Comparison of ENCODE assay signal across 11 cellular contexts in genomic region chr4:107147864-107148263, GRCh38.
A peak's percentile ranks its signal among the peaks of the same experiment; 100 is the strongest.
DNase-seq lines count a peak whose midpoint lies in the region; ATAC-seq and TF ChIP-seq lines count a peak whose summit lies in the region.
"Had no signal": no experiment of that assay in that cellular context is flagged by ENCODE, and none has a peak within 500 bp of the region (broad histone marks: within the 10 kb centered on the region; RNA-seq: fewer than 3 reads in every experiment).

No MANE protein-coding gene starts in this region.

- DNase-seq in DND-41 (no peak), SHP77 (lab: John Stamatoyannopoulos, UW) (peak; percentile 7), GM23248 (no peak)
- DNase-seq in central memory CD4-positive, alpha-beta T cell = peak; percentile 38
- DNase-seq: C1 segment of cervical spinal cord; CD4-positive, alpha-beta T cell; COR-L47 had no signal

- H3K4me1 ChIP-seq in DND-41 (ENCODE audit: insufficient read depth, low read length) (no peaks in the 10 kb centered on the region), GM23248 (ENCODE audit: insufficient read depth) (no peaks in the 10 kb centered on the region)

- H3K9ac ChIP-seq in DND-41 (ENCODE audit: low read depth, low read length) (no peak overlapping the region), GM23248 (no peak overlapping the region)
- H3K9ac ChIP-seq: KMS-11 had no signal

- H3K27me3 ChIP-seq in DND-41 (ENCODE audit: insufficient read depth, low read length, poor library complexity) (no peaks in the 10 kb centered on the region), GM23248 (replicated peaks; ENCODE audit: insufficient read depth) (no peaks in the 10 kb centered on the region)

- H3K4me2 ChIP-seq in DND-41 (ENCODE audit: insufficient read depth, low read length) (no peak overlapping the region), GM23248 (ENCODE audit: unreplicated experiment) (no peak overlapping the region)
- H3K4me2 ChIP-seq: KMS-11 had no signal

- H4K20me1 ChIP-seq in DND-41 (ENCODE audit: insufficient read depth, low read length) = no peaks in the 10 kb centered on the region
- no peaks in the 10 kb centered on the region for H4K20me1 ChIP-seq in GM23248 (ENCODE audit: insufficient read depth)

- no peak overlapping the region for H3K27ac ChIP-seq in DND-41 (ENCODE audit: low read length)
- no peak overlapping the region for H3K27ac ChIP-seq in GM23248
- H3K27ac ChIP-seq: KMS-11 had no signal

- H3K36me3 ChIP-seq in DND-41 (ENCODE audit: insufficient read depth, low read length) (no peaks in the 10 kb centered on the region), GM23248 (ENCODE audit: low read depth) (no peaks in the 10 kb centered on the region)

- no peak for TF ChIP-seq CTCF in DND-41 (IDR thresholded peaks at IDR 0.05; ENCODE audit: borderline replicate concordance, extremely low read depth, low read length, poor library complexity, severe bottlenecking)

- H3K9me2 ChIP-seq in GM23248 (ENCODE audit: insufficient read depth) = no peaks in the 10 kb centered on the region

- H3K9me3 ChIP-seq in DND-41 (ENCODE audit: insufficient read depth, low read length, severe bottlenecking) (no peaks in the 10 kb centered on the region), GM23248 (ENCODE audit: low read depth) (no peaks in the 10 kb centered on the region)

- ATAC-seq in DND-41 (ENCODE audit: insufficient read depth, low read depth) (peak; percentile 61; the same call in 1 of the 3 replicates), GM21515 (IDR thresholded peaks at IDR 0.05; ENCODE audit: unreplicated experiment) (no peak), HG02759 (IDR thresholded peaks at IDR 0.05; ENCODE audit: unreplicated experiment) (no peak), HG02840 (IDR thresholded peaks at IDR 0.05; ENCODE audit: low FRiP score, unreplicated experiment) (no peak)

- H3K4me3 ChIP-seq in DND-41 (ENCODE audit: low read depth in 1 of 2, low read length in 2 of 2) (no peak overlapping the region), GM23248 (no peak overlapping the region)

- 96 to 97% methylated on average over 1 of the region's 1 CpG for WGBS in GM23248 (ENCODE audit: low coverage in 1 of 2, low lambda C conversion rate in 2 of 2, missing lambda C conversion rate in 2 of 2), 2 experiments

- H3K79me2 ChIP-seq in DND-41 (ENCODE audit: insufficient read depth, low read length) = no peaks in the 10 kb centered on the region
- no peaks in the 10 kb centered on the region for H3K79me2 ChIP-seq in GM23248 (ENCODE audit: insufficient read depth)

- in situ Hi-C loops in GM23248 (cut with MboI) = no loop called here

- no peaks in the 10 kb centered on the region for H3F3A ChIP-seq in GM23248 (ENCODE audit: insufficient read depth)

- no peak overlapping the region for H2AFZ ChIP-seq in DND-41 (ENCODE audit: low read depth, low read length)
- H2AFZ ChIP-seq in GM23248 = no peak overlapping the region

Comparison
In these comparisons a context has a peak if more than half of its experiments do, and no peak if none do; other contexts are left out.
1. DNase-seq: peak in SHP77 (2 of 2) and central memory CD4-positive, alpha-beta T cell (single experiment); none in DND-41 (single experiment) and GM23248 (single experiment).